Comparison of ENCODE assay signal across 1 cellular context in genomic region chr20:31569163-31570020, GRCh38.
TF ChIP-seq lines count a peak whose summit lies in the region.

No MANE protein-coding gene starts in this region.

TF ChIP-seq in HepG2, 621 proteins besides CTCF, POLR2A, EP300 and RAD21 (continued from another document and continues in another):
- TF ChIP-seq ZNF18 (CRISPR knock-in tag; IDR thresholded peaks at IDR 0.05; ENCODE audit: insufficient replicate concordance) (no peak), ZNF10 (CRISPR knock-in tag; IDR thresholded peaks at IDR 0.05; ENCODE audit: borderline replicate concordance, low read depth) (no peak), SKI (IDR thresholded peaks at IDR 0.05; ENCODE audit: partially characterized antibody) (peak; percentile 60), TARDBP (CRISPR knock-in tag; IDR thresholded peaks at IDR 0.05) (peak; percentile 47; the same call in 1 of the 2 replicates), RARA (CRISPR knock-in tag; IDR thresholded peaks at IDR 0.05) (peak; percentile 76), ZBTB38 (CRISPR knock-in tag; IDR thresholded peaks at IDR 0.05) (peak; percentile 55; the same call in 1 of the 2 replicates), POGZ (CRISPR knock-in tag; IDR thresholded peaks at IDR 0.05) (no peak; the same call in 1 of the 2 replicates), NCOA2 (CRISPR knock-in tag; IDR thresholded peaks at IDR 0.05) (no peak), ZNF607 (CRISPR knock-in tag; IDR thresholded peaks at IDR 0.05; ENCODE audit: borderline replicate concordance) (peak; percentile 2; the same call in 1 of the 2 replicates), BORCS8-MEF2B (CRISPR knock-in tag; IDR thresholded peaks at IDR 0.05) (peak; percentile 65; the same call in 1 of the 2 replicates), GABPA (IDR thresholded peaks at IDR 0.05; ENCODE audit: low read depth, low read length) (no peak), GABPA (CRISPR knock-in tag; IDR thresholded peaks at IDR 0.05; ENCODE audit: low read depth) (no peak), ZNF576 (CRISPR knock-in tag; IDR thresholded peaks at IDR 0.05) (no peak), SYNCRIP (IDR thresholded peaks at IDR 0.05; ENCODE audit: insufficient read depth, low read depth, low read length) (no peak), MBNL3 (CRISPR knock-in tag; conservative IDR thresholded peaks at IDR 0.05) (no peak), ZNF34 (CRISPR knock-in tag; IDR thresholded peaks at IDR 0.05; ENCODE audit: borderline replicate concordance) (peak; percentile 60), ZNF720 (CRISPR knock-in tag; IDR thresholded peaks at IDR 0.05) (no peak), ZNF326 (CRISPR knock-in tag; IDR thresholded peaks at IDR 0.05; ENCODE audit: borderline replicate concordance) (no peak), CENPBD1 (CRISPR knock-in tag; IDR thresholded peaks at IDR 0.05; ENCODE audit: borderline replicate concordance, low read depth) (peak; percentile 89; the same call in 1 of the 2 replicates), IKZF5 (CRISPR knock-in tag; IDR thresholded peaks at IDR 0.05) (peak; percentile 89; the same call in 1 of the 2 replicates), ARID5B (CRISPR knock-in tag; IDR thresholded peaks at IDR 0.05) (no peak; the same call in 1 of the 2 replicates), ZNF256 (CRISPR knock-in tag; conservative IDR thresholded peaks at IDR 0.05) (peak; percentile 72; the same call in 1 of the 2 replicates), ZNF598 (CRISPR knock-in tag; IDR thresholded peaks at IDR 0.05; ENCODE audit: borderline replicate concordance) (no peak), ZNF574 (CRISPR knock-in tag; IDR thresholded peaks at IDR 0.05) (peak; percentile 42), ZNF318 (CRISPR knock-in tag; IDR thresholded peaks at IDR 0.05) (no peak), FOXJ3 (CRISPR knock-in tag; IDR thresholded peaks at IDR 0.05; ENCODE audit: borderline replicate concordance) (no peak), FIP1L1 (IDR thresholded peaks at IDR 0.05; ENCODE audit: borderline replicate concordance, insufficient read depth, low read depth, low read length) (no peak), SCMH1 (CRISPR knock-in tag; IDR thresholded peaks at IDR 0.05; ENCODE audit: borderline replicate concordance) (no peak), ZBTB49 (CRISPR knock-in tag; IDR thresholded peaks at IDR 0.05; ENCODE audit: borderline replicate concordance) (0 out of 2 replicates have a peak, but pooled peaks have one; percentile 11), CBX2 (IDR thresholded peaks at IDR 0.05; ENCODE audit: low read depth, low read length) (no peak), CBX2 (CRISPR knock-in tag; IDR thresholded peaks at IDR 0.05; ENCODE audit: low read depth) (no peak; the same call in 1 of the 2 replicates), HIVEP1 (CRISPR knock-in tag; IDR thresholded peaks at IDR 0.05) (no peak; the same call in 1 of the 2 replicates), ZNF329 (CRISPR knock-in tag; IDR thresholded peaks at IDR 0.05; ENCODE audit: low read depth) (no peak), KMT2B (CRISPR knock-in tag; IDR thresholded peaks at IDR 0.05) (no peak), ZNF639 (CRISPR knock-in tag; conservative IDR thresholded peaks at IDR 0.05) (no peak), PHF21A (CRISPR knock-in tag; IDR thresholded peaks at IDR 0.05) (peak; percentile 60; the same call in 1 of the 2 replicates)
